ENCODE assay signal across 11 cellular contexts in the genomic region with DNA sequence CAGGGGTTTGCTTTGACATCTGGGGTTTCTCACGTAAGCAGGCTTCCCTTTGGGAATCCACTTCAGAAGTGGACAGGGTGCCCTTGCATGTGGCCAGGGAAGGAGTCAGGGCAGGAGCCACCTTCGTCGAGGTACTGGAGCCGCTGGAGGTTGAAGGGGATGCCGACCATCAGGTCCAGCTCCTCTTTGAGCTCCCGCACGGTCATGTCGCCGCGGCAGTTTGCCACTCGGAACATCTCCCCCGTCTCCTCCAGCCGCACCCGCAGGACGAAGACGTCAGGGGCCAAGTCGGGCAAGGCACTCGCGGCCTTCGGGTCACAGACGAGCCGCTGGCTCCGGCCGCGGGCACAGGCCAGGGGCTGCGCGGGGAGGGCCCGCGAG. TPM values are rescaled to one million over a fixed set of nuclear protein-coding genes. Genes with fewer than 3 reads are reported as not detected.
DNase-seq lines count a peak whose midpoint lies in the region; ATAC-seq and TF ChIP-seq lines count a peak whose summit lies in the region.
"Had no signal": no experiment of that assay in that cellular context is flagged by ENCODE, and none has a peak within 500 bp of the region (broad histone marks: within the 10 kb centered on the region; RNA-seq: fewer than 3 reads in every experiment).

No MANE protein-coding gene starts in this region.

- no peaks in the 10 kb centered on the region for H3K9me3 ChIP-seq in naive thymus-derived CD4-positive, alpha-beta T cell (ENCODE audit: control insufficient read depth in 2 of 3, low read length in 3 of 3)

- peak overlapping the region in 9 of 10 donors; percentile 10 to 68 (median 46) for H3K4me3 Mint-ChIP-seq in naive thymus-derived CD4-positive, alpha-beta T cell
- H3K4me3 Mint-ChIP-seq: activated CD4-positive, alpha-beta T cell treated with anti-CD3 and anti-CD28 coated beads, Interleukin-2, amount 10 ng/mL, durations not matched to agents 7 days and 5 days had no signal

- H3K27ac ChIP-seq in coronary artery = no peak overlapping the region
- peak overlapping the region; percentile 20 for H3K27ac ChIP-seq in naive thymus-derived CD4-positive, alpha-beta T cell (ENCODE audit: low read depth, low read length)

- H3K36me3 ChIP-seq in naive thymus-derived CD4-positive, alpha-beta T cell (ENCODE audit: control insufficient read depth in 2 of 3, insufficient read depth in 3 of 3, low read length in 3 of 3) = no peaks in the 10 kb centered on the region

- CTCF ChIA-PET in naive thymus-derived CD4-positive, alpha-beta T cell (lab: Charles Lee) = interaction anchor here (1.0 kb wide), 1 partner anchor 639 kb away, joined by 5 read pairs; no protein-coding TSS in a partner anchor

- H3K4me1 ChIP-seq in naive thymus-derived CD4-positive, alpha-beta T cell (ENCODE audit: control insufficient read depth in 2 of 2, insufficient read depth in 2 of 2, low read length in 2 of 2) = no peaks in the 10 kb centered on the region

- H3K9me3 Mint-ChIP-seq in naive thymus-derived CD4-positive, alpha-beta T cell = peaks cover 0 to 7% (median 0%) of the 10 kb centered on the region in 11 donors
- H3K9me3 Mint-ChIP-seq: activated CD4-positive, alpha-beta T cell treated with anti-CD3 and anti-CD28 coated beads, Interleukin-2, amount 10 ng/mL, durations not matched to agents 7 days and 5 days had no signal

- H3K4me1 Mint-ChIP-seq in naive thymus-derived CD4-positive, alpha-beta T cell = peaks cover 5 to 21% (median 15%) of the 10 kb centered on the region in 7 donors

- H3K27ac Mint-ChIP-seq in naive thymus-derived CD4-positive, alpha-beta T cell = peak overlapping the region in 6 of 9 donors; percentile 78 to 88 (median 82)
- H3K27ac Mint-ChIP-seq: activated CD4-positive, alpha-beta T cell treated with anti-CD3 and anti-CD28 coated beads, Interleukin-2, amount 10 ng/mL, durations not matched to agents 7 days and 5 days had no signal

- H3K4me3 ChIP-seq in coronary artery = peak overlapping the region; percentile 55
- no peak overlapping the region for H3K4me3 ChIP-seq in naive thymus-derived CD4-positive, alpha-beta T cell (ENCODE audit: low read length)

- peaks cover 51 to 59% (median 54%) of the 10 kb centered on the region in 5 donors for H3K27me3 Mint-ChIP-seq in naive thymus-derived CD4-positive, alpha-beta T cell

- peaks cover 0 to 16% (median 9%) of the 10 kb centered on the region in 5 donors for H3K36me3 Mint-ChIP-seq in naive thymus-derived CD4-positive, alpha-beta T cell

- TF ChIP-seq CTCF in GM20000 (IDR thresholded peaks at IDR 0.05; ENCODE audit: extremely low read depth, missing control alignments) (no peak), coronary artery (IDR thresholded peaks at IDR 0.05) (no peak)

- peaks cover 6 to 21% of the 10 kb centered on the region in 2 donors for H3K27me3 ChIP-seq in naive thymus-derived CD4-positive, alpha-beta T cell (ENCODE audit: control insufficient read depth in 2 of 2, insufficient read depth in 2 of 2, low read length in 2 of 2)

- ATAC-seq in naive thymus-derived CD4-positive, alpha-beta T cell = no peak
- no peak for ATAC-seq in HG02642 (IDR thresholded peaks at IDR 0.05; ENCODE audit: poor library complexity, unreplicated experiment)
- ATAC-seq in HG03460 (IDR thresholded peaks at IDR 0.05; ENCODE audit: unreplicated experiment) = no peak

- POLR2A ChIA-PET in naive thymus-derived CD4-positive, alpha-beta T cell (lab: Charles Lee) = no interaction called here

- intact Hi-C loops in naive thymus-derived CD4-positive, alpha-beta T cell (cut with micrococcal nuclease) = no loop called here

- peak; percentile 41 for DNase-seq in AG08396 (ENCODE audit: low spot score)
- peak; percentile 46 for DNase-seq in GM20000 (ENCODE audit: low spot score)
- no peak for DNase-seq in coronary artery (ENCODE audit: low spot score)
- no peak for DNase-seq in naive thymus-derived CD4-positive, alpha-beta T cell
- no peak for DNase-seq in kidney glomerular epithelial cell (lab: John Stamatoyannopoulos, UW)
- no peak for DNase-seq in dermis blood vessel endothelial cell
- DNase-seq: activated CD4-positive, alpha-beta T cell treated with anti-CD3 and anti-CD28 coated beads, Interleukin-2, amount 10 ng/mL, durations not matched to agents 7 days and 5 days; NCI-H187 had no signal

RNA-seq across cellular contexts. Expression of gene ANKRD60, which starts 0.4 kb away (rescaled TPM):
- total RNA-seq in naive thymus-derived CD4-positive, alpha-beta T cell = not detected
- not detected for polyA plus RNA-seq in naive thymus-derived CD4-positive, alpha-beta T cell
- 0.09 TPM in 1 of 2 replicates, not detected in the other for total RNA-seq in dermis blood vessel endothelial cell
- total RNA-seq: activated CD4-positive, alpha-beta T cell treated with anti-CD3 and anti-CD28 coated beads, Interleukin-2, amount 10 ng/mL, durations not matched to agents 7 days and 5 days; Right ventricle myocardium inferior had no signal

Comparison
In these comparisons a context has a peak if more than half of its experiments do, and no peak if none do; other contexts are left out.
1. DNase-seq: peak in AG08396 (single experiment) and GM20000 (single experiment); none in coronary artery (single experiment), naive thymus-derived CD4-positive, alpha-beta T cell (0 of 9), kidney glomerular epithelial cell (single experiment) and dermis blood vessel endothelial cell (single experiment).